8 cellular contexts compared by ENCODE assay signal in the genomic region with DNA sequence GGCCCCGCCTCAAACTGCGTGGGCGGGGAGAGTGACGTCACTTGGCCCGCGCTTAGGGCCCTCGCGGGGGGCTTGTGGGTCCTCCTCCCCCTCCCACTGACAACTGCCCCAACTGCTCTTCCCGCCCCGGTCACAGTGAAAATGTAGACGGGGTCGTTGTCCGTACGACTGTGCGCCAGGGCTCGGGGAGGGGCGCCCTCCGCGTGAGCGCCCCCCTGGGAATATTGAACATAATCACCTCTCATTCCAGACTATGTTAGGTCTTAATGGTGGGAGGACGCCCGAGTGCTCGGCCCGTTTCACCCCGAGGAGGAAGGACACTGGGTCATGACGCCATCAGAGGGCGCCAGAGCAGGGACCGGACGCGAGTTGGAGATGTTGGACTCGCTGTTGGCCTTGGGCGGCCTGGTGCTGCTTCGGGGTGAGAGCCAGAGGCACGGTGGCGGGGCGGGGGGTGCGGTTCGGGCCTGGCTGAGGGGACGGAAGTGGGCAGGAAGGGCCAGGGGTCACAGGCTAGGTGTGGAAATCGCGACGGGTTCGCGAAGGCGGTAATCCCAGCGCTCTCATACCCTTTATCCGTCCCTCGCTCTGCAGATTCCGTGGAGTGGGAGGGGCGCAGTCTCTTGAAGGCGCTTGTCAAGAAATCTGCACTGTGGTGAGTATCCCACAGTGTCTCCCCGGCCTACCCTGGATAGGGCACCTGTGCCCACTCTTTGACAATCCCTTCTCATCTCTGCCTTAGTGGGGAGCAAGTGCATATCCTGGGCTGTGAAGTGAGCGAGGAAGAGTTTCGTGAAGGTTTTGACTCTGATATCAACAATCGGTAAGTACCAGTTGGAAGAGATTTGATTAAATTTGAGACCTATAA. TPM values are rescaled to one million over a fixed set of nuclear protein-coding genes. Genes with fewer than 3 reads are reported as not detected.
DNase-seq lines count a peak whose midpoint lies in the region; ATAC-seq and TF ChIP-seq lines count a peak whose summit lies in the region.

Gene ELP5 (plus strand): TSS at position 40 of the 868 bp plus-strand sequence. CDS start 336 bp downstream, at position 376.

- H3K9me3 Mint-ChIP-seq in chondrocyte (ENCODE audit: low read depth) = no peaks in the 10 kb centered on the region

- TF ChIP-seq CTCF in AG09319 (IDR thresholded peaks at IDR 0.05; ENCODE audit: low read depth, low read length) (peak; percentile 19), chondrocyte (IDR thresholded peaks at IDR 0.05) (peak; percentile 54)

- DNase-seq in AG09319 (ENCODE audit: extremely low read depth, low read depth) (peak; percentile 84), NCI-H2227 treated with DMSO at 0.1 percent for 48 hours (lab: John Stamatoyannopoulos, UW) (peak; percentile 93), chondrocyte (ENCODE audit: low spot score) (peak; percentile 96)
- DNase-seq in activated CD4-positive, CD25-positive, alpha-beta regulatory T cell treated with anti-CD3 and anti-CD28 coated beads, Interleukin-2, amount 50 U/mL, for 16 hours (ENCODE audit: low read depth, low spot score) = peak; percentile 81
- DNase-seq in stimulated activated CD4-positive, alpha-beta T cell treated with anti-CD3 and anti-CD28 coated beads, Interleukin-2, amount 100 ng/mL, for 24 hours = peak; percentile 88 to 98

- peak within 1 kb of the TSS; percentile 98 for H3K4me3 Mint-ChIP-seq in chondrocyte (ENCODE audit: unreplicated experiment)

- peak within 1 kb of the TSS; percentile 100 for H3K27ac Mint-ChIP-seq in chondrocyte (ENCODE audit: unreplicated experiment)

- peak within 1 kb of the TSS; percentile 99 for H3K27ac ChIP-seq in layer of hippocampus (ENCODE audit: low read depth, low read length)

- no peaks in the 10 kb centered on the region for H3K27me3 Mint-ChIP-seq in chondrocyte (ENCODE audit: low read depth)

- peaks cover 15% of the 10 kb centered on the region for H3K36me3 Mint-ChIP-seq in chondrocyte (ENCODE audit: low read depth)

- ATAC-seq in GM18907 (IDR thresholded peaks at IDR 0.05; ENCODE audit: unreplicated experiment) = peak; percentile 60
- ATAC-seq in HG03139 (IDR thresholded peaks at IDR 0.05; ENCODE audit: unreplicated experiment) = peak; percentile 46

- H3K27me3 ChIP-seq in layer of hippocampus (ENCODE audit: control insufficient read depth, insufficient read depth, low read length) = no peaks in the 10 kb centered on the region

- peaks cover 41% of the 10 kb centered on the region for H3K4me1 Mint-ChIP-seq in chondrocyte (ENCODE audit: low read depth)

RNA-seq across cellular contexts. Expression of gene ELP5, which starts in this region (rescaled TPM):
- 24.9 to 32.7 TPM (median 25.8 TPM) in 3 replicates for total RNA-seq in chondrocyte

Comparison
In these comparisons a context has a peak if more than half of its experiments do, and no peak if none do; other contexts are left out.
1. Peak in every context shown above with its lines: DNase-seq, ATAC-seq and H3K27ac ChIP-seq.